6 cellular contexts compared by ENCODE assay signal in genomic region chr22:50505776-50506610, GRCh38. TPM values are rescaled to one million over a fixed set of nuclear protein-coding genes. Genes with fewer than 3 reads are reported as not detected.
DNase-seq lines count a peak whose midpoint lies in the region; TF ChIP-seq lines count a peak whose summit lies in the region.

No MANE protein-coding gene starts in this region.

- H3K36me3 ChIP-seq in spleen: peaks cover 0 to 57% (median 37%) of the 10 kb centered on the region in 6 donors

- H3K9me3 Mint-ChIP-seq in chondrocyte (ENCODE audit: low read depth): no peaks in the 10 kb centered on the region

- H3K9me3 ChIP-seq in spleen: no peaks in the 10 kb centered on the region

- H3K27ac ChIP-seq in spleen: peak overlapping the region in 2 of 8 donors; percentile 91 to 97

- H3K4me1 ChIP-seq in spleen: peaks cover 18 to 53% (median 33%) of the 10 kb centered on the region in 6 donors

- H3K27me3 ChIP-seq in spleen (replicated peaks in 1 of 7): no peaks in the 10 kb centered on the region

- no peak overlapping the region for H3K27ac Mint-ChIP-seq in chondrocyte (ENCODE audit: unreplicated experiment)

- peaks cover 2% of the 10 kb centered on the region for H3K36me3 Mint-ChIP-seq in chondrocyte (ENCODE audit: low read depth)

- H3K27me3 Mint-ChIP-seq in chondrocyte (ENCODE audit: low read depth): no peaks in the 10 kb centered on the region

- H3K4me1 Mint-ChIP-seq in chondrocyte (ENCODE audit: low read depth): peaks cover 13% of the 10 kb centered on the region

- peak overlapping the region in 7 of 8 donors; percentile 56 to 96 (median 81) for H3K4me3 ChIP-seq in spleen

- DNase-seq in DMS 273 (lab: John Stamatoyannopoulos, UW; ENCODE audit: unreplicated experiment): peak; percentile 34
- DNase-seq in DMS 273 treated with DMSO at 0.1 percent for 48 hours (lab: John Stamatoyannopoulos, UW): no peak
- peak; percentile 91 for DNase-seq in chondrocyte (ENCODE audit: low spot score)
- peak; percentile 87 for DNase-seq in spleen
- DNase-seq in superior temporal gyrus (ENCODE audit: extremely low spot score): no peak
- no peak for DNase-seq in stimulated activated CD4-positive, alpha-beta T cell treated with anti-CD3 and anti-CD28 coated beads, Interleukin-2, amount 100 ng/mL, for 24 hours

- H3K4me3 Mint-ChIP-seq in chondrocyte (ENCODE audit: unreplicated experiment): peak overlapping the region; percentile 93

- WGBS in spleen, 5 donors: 91 to 96% (median 93%) methylated on average over 29 to 41 of the region's 41 CpGs

- TF ChIP-seq POLR2A in spleen (IDR thresholded peaks at IDR 0.05): no peak

- TF ChIP-seq CTCF in chondrocyte (IDR thresholded peaks at IDR 0.05) (no peak), spleen (IDR thresholded peaks at IDR 0.05 in 8 of 11, conservative IDR thresholded peaks at IDR 0.05 in 3 of 11) (no peak)

- intact Hi-C loops in spleen (cut with DNase I; ENCODE audit: low total_unique reads): no loop called here

RNA-seq across cellular contexts. Expression of gene LMF2, which starts 1.5 kb away (rescaled TPM):
- total RNA-seq in chondrocyte: 111 to 124 TPM (median 120 TPM) in 3 replicates
- 10 to 100 TPM; 62.5 to 81.1 (median 72.2) TPM for total RNA-seq in spleen
- polyA plus RNA-seq in spleen: 10 to 100 TPM; 36.6 to 71.2 (median 45.0) TPM

RNA-seq across cellular contexts. Expression of gene NCAPH2, which starts 2.0 kb away (rescaled TPM):
- total RNA-seq in chondrocyte (37.4 to 51.2 TPM (median 38.9 TPM) in 3 replicates), spleen (10 to 100 TPM; 33.9 to 48.0 (median 38.1) TPM)
- polyA plus RNA-seq in spleen: 10 to 100 TPM; 31.4 to 43.1 (median 35.0) TPM

RNA-seq across cellular contexts. Expression of gene MIOX, which starts 19.3 kb away (rescaled TPM):
- total RNA-seq in chondrocyte (0.99 to 1.6 TPM in 2 of 3 replicates, not detected in the other), spleen (1 to 10 TPM in 1 of 7 donors, not detected in 6; 2.2 TPM)
- under 1 TPM; 0.24 to 0.26 (median 0.26) TPM for polyA plus RNA-seq in spleen

RNA-seq across cellular contexts. Expression of gene SCO2, which starts 19.4 kb away (rescaled TPM):
- total RNA-seq in chondrocyte (4.4 to 5.4 TPM in 2 of 3 replicates, not detected in the other), spleen (1 to 10 TPM in 6 of 7 donors, not detected in 1; 1.2 to 7.4 (median 5.0) TPM)
- 10 to 100 TPM in 2 of 3 donors, 1 to 10 TPM in 1; 4.4 to 12.7 (median 12.0) TPM for polyA plus RNA-seq in spleen

RNA-seq across cellular contexts. Expression of gene TYMP, which starts 23.8 kb away (rescaled TPM):
- total RNA-seq in chondrocyte (12.5 to 39.5 TPM (median 39.3 TPM) in 3 replicates), spleen (100 to 1,000 TPM in 6 of 7 donors, 10 to 100 TPM in 1; 73.7 to 284 (median 152) TPM)
- 100 to 1,000 TPM in 1 of 3 donors, 10 to 100 TPM in 2; 88.3 to 166 (median 92.3) TPM for polyA plus RNA-seq in spleen

Comparison
In these comparisons a context has a peak if more than half of its experiments do, and no peak if none do; other contexts are left out.
1. DNase-seq: peak in DMS 273 (single experiment), chondrocyte (single experiment) and spleen (single experiment); none in DMS 273 treated with DMSO at 0.1 percent for 48 hours (single experiment), superior temporal gyrus (single experiment) and stimulated activated CD4-positive, alpha-beta T cell treated with anti-CD3 and anti-CD28 coated beads, Interleukin-2, amount 100 ng/mL, for 24 hours (0 of 2).